20 cellular contexts compared by ENCODE assay signal in the genomic region with DNA sequence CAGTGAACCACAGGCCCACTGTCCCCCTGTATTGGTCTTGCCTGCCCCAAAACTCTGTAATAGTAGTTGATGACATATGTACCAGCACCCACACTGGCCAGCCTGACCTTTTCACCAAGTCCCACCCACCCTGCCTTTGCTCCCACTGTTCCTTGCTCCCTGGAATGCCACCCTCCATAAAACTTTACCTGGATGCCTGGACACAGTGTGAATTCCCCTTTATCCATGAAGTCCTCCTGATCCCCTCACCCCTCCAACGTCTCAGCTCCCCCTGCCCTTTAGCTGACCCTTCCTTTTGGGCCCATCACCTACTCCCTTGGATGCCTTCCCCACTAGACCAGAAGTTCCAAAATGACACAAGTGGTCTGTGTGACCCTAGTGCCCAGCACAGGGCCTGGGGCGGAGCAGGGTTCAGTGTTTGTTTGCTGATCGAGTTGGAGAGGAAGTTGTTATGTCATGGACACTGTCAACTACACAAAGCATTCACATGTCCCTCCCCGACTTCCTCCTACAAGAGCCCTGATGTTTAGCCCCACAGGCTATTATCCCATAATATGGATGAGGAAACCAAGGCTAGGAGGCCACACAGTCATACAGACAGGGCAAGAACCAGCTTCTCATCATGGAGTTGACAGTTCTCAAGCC. TPM values are rescaled to one million over a fixed set of nuclear protein-coding genes. Genes with fewer than 3 reads are reported as not detected.
DNase-seq lines count a peak whose midpoint lies in the region; ATAC-seq, FAIRE-seq and TF ChIP-seq lines count a peak whose summit lies in the region.
"Had no signal": no experiment of that assay in that cellular context is flagged by ENCODE, and none has a peak within 500 bp of the region (broad histone marks: within the 10 kb centered on the region; RNA-seq: fewer than 3 reads in every experiment).

No MANE protein-coding gene starts in this region.

- H3K36me3 ChIP-seq in bronchial epithelial cell (ENCODE audit: control insufficient read depth, insufficient read depth, low read length) (no peaks in the 10 kb centered on the region), right lobe of liver (peaks cover 0 to 71% (median 37%) of the 10 kb centered on the region in 4 donors), vagina (no peaks in the 10 kb centered on the region)

- no peak overlapping the region for H3K27ac Mint-ChIP-seq in activated CD8-positive, alpha-beta memory T cell treated with anti-CD3 and anti-CD28 coated beads, Interleukin-2, amount 10 ng/mL, durations not matched to agents 7 days and 5 days
- no peak overlapping the region for H3K27ac Mint-ChIP-seq in chondrocyte (ENCODE audit: unreplicated experiment)
- H3K27ac Mint-ChIP-seq: CD14-positive monocyte had no signal

- intact Hi-C loops in right lobe of liver (cut with DNase I), result no loop called here
- intact Hi-C loops in vagina (cut with DNase I), result no loop called here

- 14% methylated on average over 4 of the region's 4 CpGs for WGBS in right lobe of liver (ENCODE audit: insufficient coverage, low coverage, low lambda C conversion rate, missing lambda C conversion rate)

- H3K4me1 ChIP-seq in right lobe of liver (peaks cover 0 to 19% (median 0%) of the 10 kb centered on the region in 4 donors), vagina (no peaks in the 10 kb centered on the region)

- CTCF ChIA-PET in activated CD8-positive, alpha-beta memory T cell treated with anti-CD3 and anti-CD28 coated beads, Interleukin-2, amount 10 ng/mL, durations not matched to agents 7 days and 5 days (lab: Charles Lee), result no interaction called here

- H3K4me3 ChIP-seq in bronchial epithelial cell (ENCODE audit: low read depth, low read length), result no peak overlapping the region
- no peak overlapping the region for H3K4me3 ChIP-seq in right lobe of liver
- H3K4me3 ChIP-seq in vagina, result no peak overlapping the region
- H3K4me3 ChIP-seq: GM23248, SK-N-MC had no signal

- ATAC-seq in activated CD8-positive, alpha-beta memory T cell treated with anti-CD3 and anti-CD28 coated beads, Interleukin-2, amount 10 ng/mL, durations not matched to agents 7 days and 5 days, result no peak
- ATAC-seq in right lobe of liver, result peak in 3 of 4 donors; percentile 6 to 43 (median 18)

- peaks cover 14% of the 10 kb centered on the region for H3K27me3 Mint-ChIP-seq in activated CD8-positive, alpha-beta memory T cell treated with anti-CD3 and anti-CD28 coated beads, Interleukin-2, amount 10 ng/mL, durations not matched to agents 7 days and 5 days
- peaks cover 4% of the 10 kb centered on the region for H3K27me3 Mint-ChIP-seq in chondrocyte (ENCODE audit: low read depth)

- H3K27me3 ChIP-seq in bronchial epithelial cell (ENCODE audit: control insufficient read depth, insufficient read depth, low read length) (peaks cover 8% of the 10 kb centered on the region), right lobe of liver (no peaks in the 10 kb centered on the region), vagina (no peaks in the 10 kb centered on the region)

- H3K9me3 Mint-ChIP-seq in activated CD8-positive, alpha-beta memory T cell treated with anti-CD3 and anti-CD28 coated beads, Interleukin-2, amount 10 ng/mL, durations not matched to agents 7 days and 5 days (ENCODE audit: low read depth), result no peaks in the 10 kb centered on the region
- H3K9me3 Mint-ChIP-seq in chondrocyte (ENCODE audit: low read depth), result peaks cover 6% of the 10 kb centered on the region
- H3K9me3 Mint-ChIP-seq: CD14-positive monocyte had no signal

- peak; percentile 52 for FAIRE-seq in bronchial epithelial cell (lab: Jason Lieb, UNC)
- FAIRE-seq: GM12892, GM19239 had no signal

- no peaks in the 10 kb centered on the region for H3K4me1 Mint-ChIP-seq in activated CD8-positive, alpha-beta memory T cell treated with anti-CD3 and anti-CD28 coated beads, Interleukin-2, amount 10 ng/mL, durations not matched to agents 7 days and 5 days
- peaks cover 21% of the 10 kb centered on the region for H3K4me1 Mint-ChIP-seq in chondrocyte (ENCODE audit: low read depth)

- no peak for TF ChIP-seq POLR2A in right lobe of liver (IDR thresholded peaks at IDR 0.05)
- no peak for TF ChIP-seq POLR2A in vagina (IDR thresholded peaks at IDR 0.05)

- H3K9me3 ChIP-seq in right lobe of liver, result no peaks in the 10 kb centered on the region
- no peaks in the 10 kb centered on the region for H3K9me3 ChIP-seq in vagina

- no peak overlapping the region for H3K4me3 Mint-ChIP-seq in activated CD8-positive, alpha-beta memory T cell treated with anti-CD3 and anti-CD28 coated beads, Interleukin-2, amount 10 ng/mL, durations not matched to agents 7 days and 5 days
- H3K4me3 Mint-ChIP-seq in chondrocyte (ENCODE audit: unreplicated experiment), result no peak overlapping the region
- H3K4me3 Mint-ChIP-seq: CD14-positive monocyte had no signal

- H3K27ac ChIP-seq in right lobe of liver (peak overlapping the region in 1 of 3 donors; percentile 16), vagina (no peak overlapping the region)
- H3K27ac ChIP-seq: GM23248, SK-N-MC had no signal

- no peaks in the 10 kb centered on the region for H3K36me3 Mint-ChIP-seq in activated CD8-positive, alpha-beta memory T cell treated with anti-CD3 and anti-CD28 coated beads, Interleukin-2, amount 10 ng/mL, durations not matched to agents 7 days and 5 days
- peaks cover 5% of the 10 kb centered on the region for H3K36me3 Mint-ChIP-seq in chondrocyte (ENCODE audit: low read depth)
- H3K36me3 Mint-ChIP-seq: CD14-positive monocyte had no signal

- DNase-seq in activated CD8-positive, alpha-beta memory T cell treated with anti-CD3 and anti-CD28 coated beads, Interleukin-2, amount 10 ng/mL, durations not matched to agents 7 days and 5 days, result peak; percentile 15
- DNase-seq in activated CD8-positive, alpha-beta memory T cell treated with anti-CD3 and anti-CD28 coated beads, Interleukin-2, amount 50 U/mL, for 48 hours, result no peak
- DNase-seq in bronchial epithelial cell (ENCODE audit: low read depth), result no peak
- peak in 1 of 3 donors; percentile 46 for DNase-seq in right lobe of liver
- peak; percentile 52 to 62 for DNase-seq in vagina (ENCODE audit: extremely low spot score in 2 of 2)
- DNase-seq in activated CD4-positive, CD25-positive, alpha-beta regulatory T cell treated with anti-CD3 and anti-CD28 coated beads, Interleukin-2, amount 50 U/mL, for 72 hours, result no peak
- DNase-seq in NCI-H2029 (lab: John Stamatoyannopoulos, UW), result no peak
- DNase-seq in chondrocyte (ENCODE audit: low spot score), result no peak
- DNase-seq: DND-41, GDM1, GM23248, NCI-H1092 treated with DMSO at 0.1 percent for 48 hours, NCI-H187, NCI-H82 had no signal

- TF ChIP-seq CTCF in bronchial epithelial cell (IDR thresholded peaks at IDR 0.05; ENCODE audit: insufficient read depth, low read length, severe bottlenecking) (no peak), right lobe of liver (IDR thresholded peaks at IDR 0.05) (no peak), vagina (IDR thresholded peaks at IDR 0.05) (no peak), chondrocyte (IDR thresholded peaks at IDR 0.05) (no peak)

RNA-seq across cellular contexts. Expression of a gene that starts 16.1 kb away (rescaled TPM):
- not detected for total RNA-seq in activated CD8-positive, alpha-beta memory T cell treated with anti-CD3 and anti-CD28 coated beads, Interleukin-2, amount 10 ng/mL, durations not matched to agents 7 days and 5 days
- total RNA-seq in bronchial epithelial cell, result not detected in 2 replicates
- 1,000 to 10,000 TPM; 2,202 to 7,072 (median 5,221) TPM for total RNA-seq in right lobe of liver
- total RNA-seq in vagina, result not detected
- total RNA-seq in chondrocyte, result not detected in 3 replicates
- total RNA-seq: GM23248 had no signal

RNA-seq across cellular contexts. Expression of a gene that starts 37.1 kb away (rescaled TPM):
- not detected for total RNA-seq in activated CD8-positive, alpha-beta memory T cell treated with anti-CD3 and anti-CD28 coated beads, Interleukin-2, amount 10 ng/mL, durations not matched to agents 7 days and 5 days
- total RNA-seq in bronchial epithelial cell, result 0.26 TPM in 1 of 2 replicates, not detected in the other
- 10 to 100 TPM in 5 of 6 experiments, 1 to 10 TPM in 1; 3.1 to 24.3 (median 14.2) TPM for total RNA-seq in right lobe of liver
- not detected for total RNA-seq in vagina
- total RNA-seq in chondrocyte, result 0.39 to 1.4 TPM (median 0.70 TPM) in 3 replicates
- total RNA-seq: GM23248, HT1080, NCI-H460 had no signal

Comparison
In these comparisons a context has a peak if more than half of its experiments do, and no peak if none do; other contexts are left out.
1. DNase-seq: peak in activated CD8-positive, alpha-beta memory T cell treated with anti-CD3 and anti-CD28 coated beads, Interleukin-2, amount 10 ng/mL, durations not matched to agents 7 days and 5 days (single experiment) and vagina (2 of 2); none in activated CD8-positive, alpha-beta memory T cell treated with anti-CD3 and anti-CD28 coated beads, Interleukin-2, amount 50 U/mL, for 48 hours (single experiment), bronchial epithelial cell (single experiment), activated CD4-positive, CD25-positive, alpha-beta regulatory T cell treated with anti-CD3 and anti-CD28 coated beads, Interleukin-2, amount 50 U/mL, for 72 hours (single experiment), NCI-H2029 (single experiment) and chondrocyte (single experiment).
2. RNA of a gene that starts 16.1 kb away (total RNA-seq): 2,202 to 7,072 TPM in right lobe of liver; not detected in chondrocyte, not detected in activated CD8-positive, alpha-beta memory T cell treated with anti-CD3 and anti-CD28 coated beads, Interleukin-2, amount 10 ng/mL, durations not matched to agents 7 days and 5 days, not detected in bronchial epithelial cell and not detected in vagina (single experiment); every median in the first group is over 1,000 times any median in the second.